Comparison of ENCODE assay signal across 8 cellular contexts in the genomic region with DNA sequence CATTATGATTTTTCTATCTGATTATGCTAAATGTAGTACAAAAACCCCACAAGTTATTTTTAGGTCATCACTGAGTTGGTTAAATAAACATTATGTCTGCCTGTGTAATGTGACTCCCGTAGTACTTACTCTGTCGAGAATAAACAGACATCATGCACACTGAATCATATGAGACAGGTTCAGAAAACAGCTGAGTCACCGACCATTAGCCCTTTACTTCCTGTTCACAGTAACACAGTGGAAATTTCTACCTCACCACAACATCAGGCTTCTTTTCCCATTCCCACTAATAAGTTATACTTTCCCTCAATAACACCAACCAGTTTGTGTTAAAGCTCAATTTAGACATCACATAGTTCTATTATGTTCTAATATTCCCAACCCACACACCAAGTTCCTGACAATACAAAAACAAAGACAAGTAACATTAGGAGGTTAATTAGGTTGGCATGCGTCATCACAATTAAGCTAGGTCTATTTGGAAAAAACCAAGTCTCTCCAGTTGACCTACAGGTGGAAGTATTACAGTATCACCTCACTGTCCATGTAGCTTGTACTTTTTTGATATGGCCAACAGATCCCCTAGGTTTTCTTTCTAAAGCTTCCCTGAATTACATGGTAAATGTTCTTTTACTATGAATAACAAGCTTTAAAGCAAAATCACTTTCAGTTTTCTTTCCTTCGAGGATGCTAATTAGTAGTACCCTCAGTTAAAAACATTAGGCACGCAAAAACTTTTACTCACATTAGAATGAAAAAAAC.
DNase-seq lines count a peak whose midpoint lies in the region; ATAC-seq and TF ChIP-seq lines count a peak whose summit lies in the region.

No MANE protein-coding gene starts in this region.

- no peaks in the 10 kb centered on the region for H3K9me3 ChIP-seq in cardiac muscle cell (ENCODE audit: low read depth)

- peaks cover 10% of the 10 kb centered on the region for H3K4me1 ChIP-seq in cardiac muscle cell (ENCODE audit: low read depth)

- H3K9me3 Mint-ChIP-seq in activated naive CD8-positive, alpha-beta T cell treated with anti-CD3 and anti-CD28 coated beads for 36 hours: no peaks in the 10 kb centered on the region

- H3K27ac ChIP-seq in cardiac muscle cell: peak overlapping the region; percentile 71

- peak overlapping the region; percentile 84 for H3K27ac Mint-ChIP-seq in activated naive CD8-positive, alpha-beta T cell treated with anti-CD3 and anti-CD28 coated beads for 36 hours

- peaks cover 25% of the 10 kb centered on the region for H3K36me3 Mint-ChIP-seq in activated naive CD8-positive, alpha-beta T cell treated with anti-CD3 and anti-CD28 coated beads for 36 hours

- peak overlapping the region; percentile 9 for H3K4me3 Mint-ChIP-seq in activated naive CD8-positive, alpha-beta T cell treated with anti-CD3 and anti-CD28 coated beads for 36 hours

- H3K27me3 Mint-ChIP-seq in activated naive CD8-positive, alpha-beta T cell treated with anti-CD3 and anti-CD28 coated beads for 36 hours: no peaks in the 10 kb centered on the region

- H3K4me1 Mint-ChIP-seq in activated naive CD8-positive, alpha-beta T cell treated with anti-CD3 and anti-CD28 coated beads for 36 hours: peaks cover 16% of the 10 kb centered on the region

- H3K27me3 ChIP-seq in cardiac muscle cell: no peaks in the 10 kb centered on the region

- DNase-seq in EL: peak; percentile 96
- peak; percentile 87 for DNase-seq in HS-5 (ENCODE audit: low read depth)
- DNase-seq in NCI-H774 (lab: John Stamatoyannopoulos, UW): peak; percentile 84
- DNase-seq in activated naive CD8-positive, alpha-beta T cell treated with anti-CD3 and anti-CD28 coated beads for 36 hours: peak; percentile 12
- DNase-seq in cardiac muscle cell (ENCODE audit: low read depth in 1 of 2, low spot score in 1 of 2): peak; percentile 66 to 97
- peak; percentile 97 for DNase-seq in retinal pigment epithelial cell (ENCODE audit: low read depth)
- no peak for DNase-seq in retina

- no peaks in the 10 kb centered on the region for H3K36me3 ChIP-seq in cardiac muscle cell

- ATAC-seq in GM21367 (IDR thresholded peaks at IDR 0.05; ENCODE audit: unreplicated experiment): peak; percentile 83

- no peak overlapping the region for H3K4me3 ChIP-seq in cardiac muscle cell
- H3K4me3 ChIP-seq in retinal pigment epithelial cell (ENCODE audit: low read length): no peak overlapping the region

- TF ChIP-seq CTCF in cardiac muscle cell (IDR thresholded peaks at IDR 0.05; ENCODE audit: low read depth, low read length): no peak
- TF ChIP-seq CTCF in retinal pigment epithelial cell (conservative IDR thresholded peaks at IDR 0.05; ENCODE audit: low read depth, low read length): no peak
